Comparison of ENCODE assay signal across 4 cellular contexts in genomic region chr11:130462931-130463330, GRCh38. TPM values are rescaled to one million over a fixed set of nuclear protein-coding genes. Genes with fewer than 3 reads are reported as not detected.
"Had no signal": no experiment of that assay in that cellular context is flagged by ENCODE, and none has a peak within 500 bp of the region (broad histone marks: within the 10 kb centered on the region; RNA-seq: fewer than 3 reads in every experiment).

No MANE protein-coding gene starts in this region.

- DNase-seq: GDM1, GF-D8 had no signal

- ATAC-seq: GM12878 had no signal

- H3K4me3 ChIP-seq: GM12878 had no signal

RNA-seq across cellular contexts. Expression of gene ADAMTS15, which starts 14.5 kb away (rescaled TPM):
- total RNA-seq: G401, GM12878 had no signal

RNA-seq across cellular contexts. Expression of gene ADAMTS8, which starts 34.5 kb away (rescaled TPM):
- total RNA-seq: G401, GM12878 had no signal
